1 cellular context compared by ENCODE assay signal in genomic region chr20:32920530-32921298, GRCh38.
TF ChIP-seq lines count a peak whose summit lies in the region.

No MANE protein-coding gene starts in this region.

TF ChIP-seq in K562, 482 proteins besides CTCF, POLR2A, EP300 and RAD21:
- peak; percentile 70 for TF ChIP-seq PRDM10 (IDR thresholded peaks at IDR 0.05; ENCODE audit: partially characterized antibody)
- TF ChIP-seq ZNF175 (CRISPR knock-in tag; IDR thresholded peaks at IDR 0.05; ENCODE audit: low read depth) = no peak
